Comparison of ENCODE assay signal across 8 cellular contexts in genomic region chr2:227462463-227462951, GRCh38. TPM values are rescaled to one million over a fixed set of nuclear protein-coding genes. Genes with fewer than 3 reads are reported as not detected.
DNase-seq lines count a peak whose midpoint lies in the region; ATAC-seq, FAIRE-seq and TF ChIP-seq lines count a peak whose summit lies in the region.

No MANE protein-coding gene starts in this region.

- ATAC-seq in GM19463 (IDR thresholded peaks at IDR 0.05; ENCODE audit: unreplicated experiment) (peak; percentile 45), HG03135 (IDR thresholded peaks at IDR 0.05; ENCODE audit: unreplicated experiment) (peak; percentile 52)

- no peaks in the 10 kb centered on the region for H3K36me3 ChIP-seq in bronchial epithelial cell (ENCODE audit: control insufficient read depth, insufficient read depth, low read length)

- no peak for TF ChIP-seq POLR2A in GM12891 (IDR thresholded peaks at IDR 0.05; ENCODE audit: low read depth, low read length)

- H3K27me3 ChIP-seq in bronchial epithelial cell (ENCODE audit: control insufficient read depth, insufficient read depth, low read length), result no peaks in the 10 kb centered on the region

- FAIRE-seq in GM12891 (lab: Jason Lieb, UNC) (no peak), bronchial epithelial cell (lab: Jason Lieb, UNC) (no peak)

- no peak overlapping the region for H3K4me3 ChIP-seq in bronchial epithelial cell (ENCODE audit: low read depth, low read length)

- DNase-seq in GM12891 (ENCODE audit: insufficient read length, low spot score), result no peak
- peak; percentile 78 for DNase-seq in bronchial epithelial cell (ENCODE audit: low read depth)
- DNase-seq in NCI-H2107 treated with DMSO at 0.1 percent for 48 hours (lab: John Stamatoyannopoulos, UW; ENCODE audit: unreplicated experiment), result no peak
- no peak for DNase-seq in HuH-7 (ENCODE audit: low spot score)
- DNase-seq in HuH-7.5 (ENCODE audit: low spot score), result no peak
- DNase-seq in SIG-M5 (lab: John Stamatoyannopoulos, UW), result no peak

- TF ChIP-seq CTCF in bronchial epithelial cell (IDR thresholded peaks at IDR 0.05; ENCODE audit: insufficient read depth, low read length, severe bottlenecking), result no peak

TF ChIP-seq in GM12891, 5 proteins besides CTCF, POLR2A, EP300 and RAD21:
- TF ChIP-seq PAX5 (IDR thresholded peaks at IDR 0.05; ENCODE audit: insufficient read depth, low read length, severe bottlenecking) (no peak), SPI1 (IDR thresholded peaks at IDR 0.05; ENCODE audit: low read depth, low read length) (peak; percentile 28; the same call in 1 of the 2 replicates), POU2F2 (IDR thresholded peaks at IDR 0.05; ENCODE audit: low read depth, low read length) (peak; percentile 96)
TF ChIP-seq in GM12891: peak in this region for 2.

RNA-seq across cellular contexts. Expression of gene AGFG1, which starts 9.4 kb away (rescaled TPM):
- 46.8 TPM for polyA plus RNA-seq in GM12891 (2012; ENCODE audit: low read depth, missing spikeins)
- total RNA-seq in bronchial epithelial cell, result 52.0 and 54.8 TPM in 2 replicates
